In the genomic region with DNA sequence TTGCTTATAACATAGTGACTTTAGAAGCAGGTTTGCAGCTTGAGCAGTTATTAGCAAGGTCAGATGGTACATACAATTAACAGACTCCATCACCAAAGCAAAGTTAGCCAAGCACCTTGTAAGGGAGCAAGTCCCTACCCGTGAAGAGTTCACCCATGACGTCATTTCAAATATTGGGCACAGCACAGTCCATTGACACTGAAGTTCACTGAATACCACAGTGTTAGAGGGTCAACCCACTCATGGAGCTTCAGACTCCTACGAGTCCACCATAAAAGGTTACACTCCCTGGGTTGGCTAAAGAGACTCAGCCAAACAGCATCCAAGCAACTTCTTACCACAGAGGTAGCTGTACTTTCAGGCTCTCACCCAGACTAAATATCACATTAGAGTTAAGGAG, we compare ENCODE assay signal across 21 cellular contexts.
DNase-seq lines count a peak whose midpoint lies in the region; ATAC-seq, FAIRE-seq and TF ChIP-seq lines count a peak whose summit lies in the region.
"Had no signal": no experiment of that assay in that cellular context is flagged by ENCODE, and none has a peak within 500 bp of the region (broad histone marks: within the 10 kb centered on the region; RNA-seq: fewer than 3 reads in every experiment).

No MANE protein-coding gene starts in this region.

- in situ Hi-C loops in K562 (cut with MboI): no loop called here

- no peak overlapping the region for H3K4me2 ChIP-seq in K562 (ENCODE audit: insufficient read depth, low read length)
- H3K4me2 ChIP-seq: BLaER1 had no signal

- no peaks in the 10 kb centered on the region for H3K27me3 ChIP-seq in K562 (ENCODE audit: control insufficient read depth in 2 of 2, insufficient read depth in 2 of 2, low read length in 2 of 2)
- H3K27me3 ChIP-seq: BLaER1 had no signal

- CTCF ChIA-PET in K562 (lab: Yijun Ruan, JAX; ENCODE audit: low intra/inter-chr PET ratio): no interaction called here
- CTCF ChIA-PET in HEK293T (lab: Yijun Ruan, JAX): no interaction called here

- no peaks in the 10 kb centered on the region for H3K36me3 ChIP-seq in K562 (ENCODE audit: control insufficient read depth, insufficient read depth, low read length)
- H3K36me3 ChIP-seq: BLaER1 had no signal

- TF ChIP-seq POLR2A in GM12891 (IDR thresholded peaks at IDR 0.05; ENCODE audit: low read depth, low read length) (no peak), K562 (conservative IDR thresholded peaks at IDR 0.05) (no peak)

- TF ChIP-seq CTCF in K562 (IDR thresholded peaks at IDR 0.05 in 2 of 3, conservative IDR thresholded peaks at IDR 0.05 in 1 of 3; ENCODE audit: insufficient read depth in 2 of 3, low read depth in 1 of 3, low read length in 3 of 3) (no peak), fibroblast of villous mesenchyme (IDR thresholded peaks at IDR 0.05; ENCODE audit: insufficient read depth, low read depth, low read length) (no peak)

- H3K9ac ChIP-seq in K562 (ENCODE audit: insufficient read depth in 1 of 2, low read depth in 2 of 2, low read length in 2 of 2): no peak overlapping the region
- H3K9ac ChIP-seq: BLaER1 had no signal

- no TSS peak for BruUV-seq in K562 (replicated peaks; lab: Mats Ljungman, UMichigan)

- no peaks in the 10 kb centered on the region for H3K9me1 ChIP-seq in K562 (ENCODE audit: control insufficient read depth, insufficient read depth, low read length)

- TF ChIP-seq EP300 in K562 (IDR thresholded peaks at IDR 0.05; ENCODE audit: low read length): no peak

- no peaks in the 10 kb centered on the region for H3K79me2 ChIP-seq in K562 (ENCODE audit: control insufficient read depth, insufficient read depth, low read length)

- FAIRE-seq in GM12891 (lab: Jason Lieb, UNC) (peak; percentile 20), K562 (lab: Jason Lieb, UNC) (no peak)

- POLR2A ChIA-PET in K562 (lab: Yijun Ruan, JAX): no interaction called here
- POLR2A ChIA-PET in HEK293T (lab: Yijun Ruan, JAX): no interaction called here

- no peaks in the 10 kb centered on the region for H4K20me1 ChIP-seq in K562 (replicated peaks; ENCODE audit: control insufficient read depth, insufficient read depth, low read length)
- H4K20me1 ChIP-seq: BLaER1 had no signal

- 64% methylated on average over 3 of the region's 3 CpGs for WGBS in K562 (ENCODE audit: insufficient coverage, low coverage, missing lambda C conversion rate)

- intact Hi-C loops in K562 (cut with micrococcal nuclease): no loop called here

- peaks cover 8 to 10% of the 10 kb centered on the region in 2 experiments; a peak in 4 of 5 replicates for H3K4me1 ChIP-seq in K562 (replicated peaks in 1 of 2; ENCODE audit: control insufficient read depth in 2 of 2, insufficient read depth in 2 of 2, low read length in 2 of 2)

- H3K4me3 ChIP-seq in K562 (no peak overlapping the region), fibroblast of villous mesenchyme (ENCODE audit: low read depth, low read length) (no peak overlapping the region)
- H3K4me3 ChIP-seq: BLaER1, SK-N-MC had no signal

- no peaks in the 10 kb centered on the region for H3K9me3 ChIP-seq in K562 (replicated peaks; ENCODE audit: control insufficient read depth, insufficient read depth, low read depth, low read length)
- H3K9me3 ChIP-seq: BLaER1 had no signal

- TF ChIP-seq RAD21 in K562 (CRISPR knock-in tag; conservative IDR thresholded peaks at IDR 0.05 in 1 of 2, IDR thresholded peaks at IDR 0.05 in 1 of 2): no peak

- no peak overlapping the region for H2AFZ ChIP-seq in K562 (ENCODE audit: low read depth, low read length)

- ATAC-seq in K562: no peak
- no peak for ATAC-seq in HG03565 (IDR thresholded peaks at IDR 0.05; ENCODE audit: unreplicated experiment)

- no peak overlapping the region for H3K27ac ChIP-seq in K562 (ENCODE audit: extremely low read depth, low read depth, low read length)
- H3K27ac ChIP-seq: BLaER1, HL-60, SK-N-MC had no signal

- DNase-seq in GM12891 (ENCODE audit: insufficient read length, low spot score) (no peak), K562 (ENCODE audit: extremely low read depth in 1 of 4, low spot score in 3 of 4) (no peak), fibroblast of villous mesenchyme (ENCODE audit: low read depth) (peak; percentile 49), renal cortical epithelial cell (ENCODE audit: low read depth) (peak; percentile 49), HEK293T (ENCODE audit: extremely low spot score) (no peak)
- no peak for DNase-seq in activated T-cell treated with anti-CD3 and anti-CD28 coated beads, Interleukin-2, amount 50 U/mL, for 48 hours
- DNase-seq: CD4-positive, CD25-positive, alpha-beta regulatory T cell; DMS53; H9; NCI-H1048; NCI-H1417; NCI-H1694; NCI-H2029 treated with DMSO at 0.1 percent for 48 hours; NCI-H2227 treated with DMSO at 0.1 percent for 48 hours; NCI-H526 treated with DMSO at 0.1 percent for 48 hours; Right ventricle myocardium superior; RPMI8226 had no signal

TF ChIP-seq in GM12891, 5 proteins besides CTCF, POLR2A, EP300 and RAD21:
- no peak for TF ChIP-seq POU2F2 (IDR thresholded peaks at IDR 0.05; ENCODE audit: low read depth, low read length)
- TF ChIP-seq PAX5 (IDR thresholded peaks at IDR 0.05; ENCODE audit: insufficient read depth, low read length, severe bottlenecking): no peak
- TF ChIP-seq TAF1 (IDR thresholded peaks at IDR 0.05; ENCODE audit: low read depth, low read length): no peak
- TF ChIP-seq SPI1 (IDR thresholded peaks at IDR 0.05; ENCODE audit: low read depth, low read length): no peak
- no peak for TF ChIP-seq POLR2AphosphoS5 (IDR thresholded peaks at IDR 0.05; ENCODE audit: low read depth, low read length)

TF ChIP-seq in K562, 482 proteins besides CTCF, POLR2A, EP300 and RAD21:
- TF ChIP-seq ATF7 (IDR thresholded peaks at IDR 0.05) (peak; percentile 19; the same call in 1 of the 2 replicates), CREM (IDR thresholded peaks at IDR 0.05; ENCODE audit: low read depth) (no peak), ZNF695 (CRISPR knock-in tag; IDR thresholded peaks at IDR 0.05) (no peak)
- TF ChIP-seq, protein P1, sequence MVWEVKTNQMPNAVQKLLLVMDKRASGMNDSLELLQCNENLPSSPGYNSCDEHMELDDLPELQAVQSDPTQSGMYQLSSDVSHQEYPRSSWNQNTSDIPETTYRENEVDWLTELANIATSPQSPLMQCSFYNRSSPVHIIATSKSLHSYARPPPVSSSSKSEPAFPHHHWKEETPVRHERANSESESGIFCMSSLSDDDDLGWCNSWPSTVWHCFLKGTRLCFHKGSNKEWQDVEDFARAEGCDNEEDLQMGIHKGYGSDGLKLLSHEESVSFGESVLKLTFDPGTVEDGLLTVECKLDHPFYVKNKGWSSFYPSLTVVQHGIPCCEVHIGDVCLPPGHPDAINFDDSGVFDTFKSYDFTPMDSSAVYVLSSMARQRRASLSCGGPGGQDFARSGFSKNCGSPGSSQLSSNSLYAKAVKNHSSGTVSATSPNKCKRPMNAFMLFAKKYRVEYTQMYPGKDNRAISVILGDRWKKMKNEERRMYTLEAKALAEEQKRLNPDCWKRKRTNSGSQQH (CRISPR knock-in tag; IDR thresholded peaks at IDR 0.05): no peak
- TF ChIP-seq, protein P2, sequence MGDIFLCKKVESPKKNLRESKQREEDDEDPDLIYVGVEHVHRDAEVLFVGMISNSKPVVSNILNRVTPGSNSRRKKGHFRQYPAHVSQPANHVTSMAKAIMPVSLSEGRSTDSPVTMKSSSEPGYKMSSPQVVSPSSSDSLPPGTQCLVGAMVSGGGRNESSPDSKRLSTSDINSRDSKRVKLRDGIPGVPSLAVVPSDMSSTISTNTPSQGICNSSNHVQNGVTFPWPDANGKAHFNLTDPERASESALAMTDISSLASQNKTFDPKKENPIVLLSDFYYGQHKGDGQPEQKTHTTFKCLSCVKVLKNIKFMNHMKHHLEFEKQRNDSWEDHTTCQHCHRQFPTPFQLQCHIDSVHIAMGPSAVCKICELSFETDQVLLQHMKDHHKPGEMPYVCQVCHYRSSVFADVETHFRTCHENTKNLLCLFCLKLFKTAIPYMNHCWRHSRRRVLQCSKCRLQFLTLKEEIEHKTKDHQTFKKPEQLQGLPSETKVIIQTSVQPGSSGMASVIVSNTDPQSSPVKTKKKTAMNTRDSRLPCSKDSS (IDR thresholded peaks at IDR 0.05; ENCODE audit: low read depth, partially characterized antibody): no peak

TF ChIP-seq in HEK293T, 16 proteins besides CTCF, POLR2A, EP300 and RAD21:
- TF ChIP-seq CTBP1 (IDR thresholded peaks at IDR 0.05; ENCODE audit: borderline replicate concordance) (no peak), ZNF384 (IDR thresholded peaks at IDR 0.05) (no peak), FOXA1 (IDR thresholded peaks at IDR 0.05) (no peak), FOXK2 (IDR thresholded peaks at IDR 0.05) (no peak), ELF4 (IDR thresholded peaks at IDR 0.05) (no peak), FOXM1 (IDR thresholded peaks at IDR 0.05; ENCODE audit: borderline replicate concordance) (no peak), L3MBTL2 (conservative IDR thresholded peaks at IDR 0.05) (no peak), SUZ12 (IDR thresholded peaks at IDR 0.05) (no peak), SP1 (IDR thresholded peaks at IDR 0.05) (no peak), HDGF (IDR thresholded peaks at IDR 0.05; ENCODE audit: borderline replicate concordance) (no peak), TARDBP (IDR thresholded peaks at IDR 0.05) (no peak), NFRKB (IDR thresholded peaks at IDR 0.05) (no peak), LEF1 (IDR thresholded peaks at IDR 0.05; ENCODE audit: borderline replicate concordance) (no peak), BHLHE40 (IDR thresholded peaks at IDR 0.05; ENCODE audit: borderline replicate concordance) (no peak)
- TF ChIP-seq, protein P3, sequence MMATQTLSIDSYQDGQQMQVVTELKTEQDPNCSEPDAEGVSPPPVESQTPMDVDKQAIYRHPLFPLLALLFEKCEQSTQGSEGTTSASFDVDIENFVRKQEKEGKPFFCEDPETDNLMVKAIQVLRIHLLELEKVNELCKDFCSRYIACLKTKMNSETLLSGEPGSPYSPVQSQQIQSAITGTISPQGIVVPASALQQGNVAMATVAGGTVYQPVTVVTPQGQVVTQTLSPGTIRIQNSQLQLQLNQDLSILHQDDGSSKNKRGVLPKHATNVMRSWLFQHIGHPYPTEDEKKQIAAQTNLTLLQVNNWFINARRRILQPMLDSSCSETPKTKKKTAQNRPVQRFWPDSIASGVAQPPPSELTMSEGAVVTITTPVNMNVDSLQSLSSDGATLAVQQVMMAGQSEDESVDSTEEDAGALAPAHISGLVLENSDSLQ (IDR thresholded peaks at IDR 0.05): no peak

Comparison
In these comparisons a context has a peak if more than half of its experiments do, and no peak if none do; other contexts are left out.
1. DNase-seq: peak in fibroblast of villous mesenchyme (single experiment) and renal cortical epithelial cell (single experiment); none in GM12891 (single experiment), K562 (0 of 4), activated T-cell treated with anti-CD3 and anti-CD28 coated beads, Interleukin-2, amount 50 U/mL, for 48 hours (0 of 2) and HEK293T (single experiment).